In the genomic region with DNA sequence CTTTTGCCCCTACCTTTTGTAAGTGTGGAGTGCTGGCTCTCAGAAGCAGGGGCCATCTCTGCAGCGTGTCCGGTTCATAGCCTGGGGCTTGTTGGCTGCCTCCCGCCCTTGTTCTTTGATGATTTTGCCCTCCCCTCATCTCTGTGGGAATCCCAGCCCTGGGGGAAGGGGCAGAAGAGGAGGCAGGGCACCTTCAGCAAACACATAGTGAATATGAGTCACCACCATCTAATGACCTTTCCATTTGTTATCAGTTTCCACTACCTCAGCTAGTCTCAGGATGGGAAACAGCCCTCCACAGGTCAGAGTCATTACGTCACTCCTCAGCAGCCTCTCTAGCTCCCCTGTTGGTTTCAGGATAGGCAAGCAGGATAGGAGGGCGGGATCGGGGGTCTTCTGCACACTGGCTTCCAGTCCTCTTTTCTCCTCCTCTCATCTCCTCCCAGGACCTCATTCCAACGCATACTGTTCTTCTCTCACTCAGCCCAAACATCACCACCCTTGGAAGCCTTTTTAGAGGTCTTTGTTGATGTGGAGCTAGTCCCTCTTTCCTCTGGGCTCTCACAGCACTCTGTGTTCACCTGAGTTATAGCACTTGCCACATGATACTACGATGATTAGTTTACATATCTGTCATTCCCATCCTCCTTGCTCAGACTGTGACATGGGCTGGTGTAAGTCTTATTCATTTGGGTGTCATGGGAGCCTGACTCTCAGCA, we compare ENCODE assay signal across 9 cellular contexts. TPM values are rescaled to one million over a fixed set of nuclear protein-coding genes. Genes with fewer than 3 reads are reported as not detected.
DNase-seq lines count a peak whose midpoint lies in the region; ATAC-seq, FAIRE-seq and TF ChIP-seq lines count a peak whose summit lies in the region.
"Had no signal": no experiment of that assay in that cellular context is flagged by ENCODE, and none has a peak within 500 bp of the region (broad histone marks: within the 10 kb centered on the region; RNA-seq: fewer than 3 reads in every experiment).

No MANE protein-coding gene starts in this region.

- dilution Hi-C loops in keratinocyte (cut with MboI; ENCODE audit: extremely low pct_ligation_motif_present, low sequenced_read_pairs): no loop called here

- FAIRE-seq in keratinocyte (lab: Jason Lieb, UNC): no peak

- peaks cover 12 to 13% of the 10 kb centered on the region in 2 experiments for H3K36me3 ChIP-seq in keratinocyte (ENCODE audit: control insufficient read depth in 2 of 2, extremely low read depth in 1 of 2, insufficient read depth in 2 of 2, low read length in 2 of 2)

- no peak overlapping the region for H3K27ac ChIP-seq in keratinocyte (ENCODE audit: control insufficient read depth, insufficient read depth, low read length)

- TF ChIP-seq CTCF in GM12872 (IDR thresholded peaks at IDR 0.05; ENCODE audit: insufficient read depth, low read depth, low read length) (peak; percentile 31; the same call in 1 of the 3 replicates), keratinocyte (optimal IDR thresholded peaks at IDR 0.05 in 1 of 3, IDR thresholded peaks at IDR 0.05 in 1 of 3, conservative IDR thresholded peaks at IDR 0.05 in 1 of 3; ENCODE audit: extremely low read depth in 1 of 3, insufficient read depth in 2 of 3, low read length in 3 of 3) (peak in 2 of 3 experiments; percentile 10 to 21)

- H3K4me3 ChIP-seq in keratinocyte (ENCODE audit: control insufficient read depth in 2 of 3, extremely low read depth in 1 of 3, insufficient read depth in 2 of 3, low read depth in 1 of 3, low read length in 3 of 3): no peak overlapping the region
- H3K4me3 ChIP-seq: lung had no signal

- H3K9me1 ChIP-seq in keratinocyte (ENCODE audit: control insufficient read depth, extremely low read depth, insufficient read depth, low read length): no peaks in the 10 kb centered on the region

- H3K4me2 ChIP-seq in keratinocyte (ENCODE audit: control insufficient read depth, extremely low read depth, insufficient read depth, low read depth, low read length): no peak overlapping the region

- H4K20me1 ChIP-seq in keratinocyte (ENCODE audit: control insufficient read depth, extremely low read depth, insufficient read depth, low read length): no peaks in the 10 kb centered on the region

- no peaks in the 10 kb centered on the region for H3K9me3 ChIP-seq in keratinocyte (ENCODE audit: control insufficient read depth, low read depth, low read length)

- peak; percentile 17 for DNase-seq in activated CD8-positive, alpha-beta memory T cell treated with anti-CD3 and anti-CD28 coated beads, Interleukin-2, amount 50 U/mL, for 4 hours
- DNase-seq in keratinocyte (ENCODE audit: low read depth, low spot score) (no peak), NCI-H1048 (lab: John Stamatoyannopoulos, UW) (no peak), NCI-H1105 (lab: John Stamatoyannopoulos, UW) (no peak)
- no peak for DNase-seq in stimulated activated naive CD4-positive, alpha-beta T cell treated with Interleukin-2 at 50 U/mL for 16 hours (lab: John Stamatoyannopoulos, UW)

- no peaks in the 10 kb centered on the region for H3K27me3 ChIP-seq in keratinocyte (ENCODE audit: control insufficient read depth, extremely low read depth, insufficient read depth, low read length)

- H3K9ac ChIP-seq in keratinocyte (ENCODE audit: control insufficient read depth, extremely low read depth, insufficient read depth, low read length): no peak overlapping the region

- H2AFZ ChIP-seq in keratinocyte (ENCODE audit: control insufficient read depth, low read length): no peak overlapping the region

- ATAC-seq in HG02885 (IDR thresholded peaks at IDR 0.05; ENCODE audit: poor library complexity, unreplicated experiment): peak; percentile 68
- no peak for ATAC-seq in GM21390 (IDR thresholded peaks at IDR 0.05; ENCODE audit: unreplicated experiment)

- H3K4me1 ChIP-seq in keratinocyte (ENCODE audit: control insufficient read depth, extremely low read depth, insufficient read depth, low read length): peaks cover 6% of the 10 kb centered on the region

- H3K79me2 ChIP-seq in keratinocyte (ENCODE audit: control insufficient read depth, insufficient read depth, low read length): no peaks in the 10 kb centered on the region

RNA-seq across cellular contexts. Expression of a gene that starts 15.8 kb away (rescaled TPM):
- polyA plus RNA-seq in keratinocyte: 109 to 151 TPM (median 124 TPM) in 3 replicates
- polyA plus RNA-seq in keratinocyte (2011; ENCODE audit: low read depth): 1,390 TPM
- polyA plus RNA-seq in keratinocyte (2011; cell fraction: cytosol; rRNA removed): 126 and 131 TPM in 2 replicates
- 339 and 428 TPM in 2 replicates for polyA plus RNA-seq in keratinocyte (2011; cell fraction: nucleus; rRNA removed)
- 154 and 570 TPM in 2 replicates for polyA plus RNA-seq in keratinocyte (2012; ENCODE audit: low replicate concordance)
- polyA minus RNA-seq in keratinocyte: 14.5 to 23.3 TPM (median 21.1 TPM) in 3 replicates
- 74.4 TPM for polyA minus RNA-seq in keratinocyte (2011; cell fraction: cytosol; rRNA and poly(A)+ RNA removed)
- 88.8 and 96.5 TPM in 2 replicates for polyA minus RNA-seq in keratinocyte (2011; cell fraction: nucleus; rRNA and poly(A)+ RNA removed)
